In the genomic region with DNA sequence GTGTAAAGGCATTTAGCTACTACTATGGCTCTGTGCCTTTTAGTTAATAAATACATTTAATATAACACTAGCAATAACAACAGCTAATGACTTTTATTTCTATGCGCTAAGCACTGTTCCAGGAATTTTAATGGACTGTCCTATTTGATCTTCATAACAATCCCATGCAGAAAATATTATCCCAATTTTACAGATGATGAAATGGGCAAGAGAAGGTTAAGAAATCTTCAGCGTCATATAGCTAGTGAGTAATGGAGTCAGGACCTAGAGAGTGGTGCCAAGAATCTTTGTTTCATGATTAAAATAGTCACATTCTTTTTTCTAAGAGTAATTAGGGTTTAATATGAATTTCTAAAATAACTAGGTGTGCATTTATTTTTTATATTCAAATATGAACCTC, we compare ENCODE assay signal across 1 cellular context.
TF ChIP-seq lines count a peak whose summit lies in the region.

No MANE protein-coding gene starts in this region.

TF ChIP-seq in SK-N-SH, 30 proteins besides CTCF, POLR2A, EP300 and RAD21:
- TF ChIP-seq JUND (IDR thresholded peaks at IDR 0.05) (0 out of 2 replicates have a peak, but pooled peaks have one; percentile 14), RFX5 (IDR thresholded peaks at IDR 0.05; ENCODE audit: low read length) (no peak), YY1 (IDR thresholded peaks at IDR 0.05; ENCODE audit: low read depth) (no peak), TCF12 (IDR thresholded peaks at IDR 0.05) (0 out of 2 replicates have a peak, but pooled peaks have one; percentile 20), NFIC (IDR thresholded peaks at IDR 0.05; ENCODE audit: borderline replicate concordance) (peak; percentile 35; the same call in 1 of the 2 replicates)
- TF ChIP-seq, protein P1, sequence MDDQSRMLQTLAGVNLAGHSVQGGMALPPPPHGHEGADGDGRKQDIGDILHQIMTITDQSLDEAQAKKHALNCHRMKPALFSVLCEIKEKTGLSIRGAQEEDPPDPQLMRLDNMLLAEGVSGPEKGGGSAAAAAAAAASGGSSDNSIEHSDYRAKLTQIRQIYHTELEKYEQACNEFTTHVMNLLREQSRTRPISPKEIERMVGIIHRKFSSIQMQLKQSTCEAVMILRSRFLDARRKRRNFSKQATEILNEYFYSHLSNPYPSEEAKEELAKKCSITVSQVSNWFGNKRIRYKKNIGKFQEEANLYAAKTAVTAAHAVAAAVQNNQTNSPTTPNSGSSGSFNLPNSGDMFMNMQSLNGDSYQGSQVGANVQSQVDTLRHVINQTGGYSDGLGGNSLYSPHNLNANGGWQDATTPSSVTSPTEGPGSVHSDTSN (IDR thresholded peaks at IDR 0.05), result peak; percentile 41; the same call in 1 of the 2 replicates
